Comparison of ENCODE assay signal across 1 cellular context in the genomic region with DNA sequence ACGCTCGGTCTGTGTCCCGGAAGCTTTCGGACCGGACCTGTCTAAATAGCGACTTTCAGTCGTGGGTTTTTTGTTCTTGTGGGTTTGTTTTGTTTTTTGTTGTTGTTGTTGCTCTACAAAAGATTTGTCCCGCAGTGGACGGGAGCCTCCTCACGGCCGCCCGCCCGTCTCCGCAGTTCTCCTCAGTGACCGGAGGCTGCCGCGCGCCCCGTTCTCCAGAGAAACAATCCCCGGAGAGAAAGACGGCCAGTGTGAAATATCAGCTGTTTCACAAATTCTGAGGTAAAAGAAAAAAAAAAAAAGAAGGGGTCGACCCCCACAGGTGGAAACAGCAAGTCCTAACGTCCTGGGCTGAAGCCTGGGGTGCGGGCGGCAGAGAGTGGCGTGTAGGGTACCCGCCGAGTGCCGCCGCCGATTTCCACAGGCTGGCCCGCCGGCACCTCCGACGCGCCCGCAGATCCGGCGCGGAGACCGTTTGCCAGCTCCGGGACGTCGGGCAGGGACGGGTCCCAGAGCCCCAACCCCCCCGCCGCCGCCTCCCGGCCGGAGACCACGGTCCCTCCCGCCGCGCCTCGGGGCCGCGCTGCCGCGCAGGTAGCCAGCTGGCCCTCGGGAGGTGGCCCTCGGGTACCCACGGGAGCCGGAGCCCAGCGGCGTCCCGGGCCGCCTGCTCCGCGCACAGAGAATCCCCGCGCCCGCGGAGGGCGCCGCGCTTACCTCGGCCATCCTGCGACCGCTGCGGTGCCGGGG.
TF ChIP-seq lines count a peak whose summit lies in the region.

No MANE protein-coding gene starts in this region.

TF ChIP-seq in IMR-90, 13 proteins besides CTCF, POLR2A, EP300 and RAD21 (continued from another document):
- TF ChIP-seq MAFK (IDR thresholded peaks at IDR 0.05; ENCODE audit: low read depth, low read length) (no peak), NFE2L2 (IDR thresholded peaks at IDR 0.05; ENCODE audit: low read depth, low read length) (no peak), BHLHE40 (IDR thresholded peaks at IDR 0.05; ENCODE audit: low read depth, low read length) (no peak)
- TF ChIP-seq, protein P1, sequence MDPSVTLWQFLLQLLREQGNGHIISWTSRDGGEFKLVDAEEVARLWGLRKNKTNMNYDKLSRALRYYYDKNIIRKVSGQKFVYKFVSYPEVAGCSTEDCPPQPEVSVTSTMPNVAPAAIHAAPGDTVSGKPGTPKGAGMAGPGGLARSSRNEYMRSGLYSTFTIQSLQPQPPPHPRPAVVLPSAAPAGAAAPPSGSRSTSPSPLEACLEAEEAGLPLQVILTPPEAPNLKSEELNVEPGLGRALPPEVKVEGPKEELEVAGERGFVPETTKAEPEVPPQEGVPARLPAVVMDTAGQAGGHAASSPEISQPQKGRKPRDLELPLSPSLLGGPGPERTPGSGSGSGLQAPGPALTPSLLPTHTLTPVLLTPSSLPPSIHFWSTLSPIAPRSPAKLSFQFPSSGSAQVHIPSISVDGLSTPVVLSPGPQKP (IDR thresholded peaks at IDR 0.05; ENCODE audit: borderline replicate concordance, low read depth, low read length), result no peak
